Comparison of ENCODE assay signal across 9 cellular contexts in the genomic region with DNA sequence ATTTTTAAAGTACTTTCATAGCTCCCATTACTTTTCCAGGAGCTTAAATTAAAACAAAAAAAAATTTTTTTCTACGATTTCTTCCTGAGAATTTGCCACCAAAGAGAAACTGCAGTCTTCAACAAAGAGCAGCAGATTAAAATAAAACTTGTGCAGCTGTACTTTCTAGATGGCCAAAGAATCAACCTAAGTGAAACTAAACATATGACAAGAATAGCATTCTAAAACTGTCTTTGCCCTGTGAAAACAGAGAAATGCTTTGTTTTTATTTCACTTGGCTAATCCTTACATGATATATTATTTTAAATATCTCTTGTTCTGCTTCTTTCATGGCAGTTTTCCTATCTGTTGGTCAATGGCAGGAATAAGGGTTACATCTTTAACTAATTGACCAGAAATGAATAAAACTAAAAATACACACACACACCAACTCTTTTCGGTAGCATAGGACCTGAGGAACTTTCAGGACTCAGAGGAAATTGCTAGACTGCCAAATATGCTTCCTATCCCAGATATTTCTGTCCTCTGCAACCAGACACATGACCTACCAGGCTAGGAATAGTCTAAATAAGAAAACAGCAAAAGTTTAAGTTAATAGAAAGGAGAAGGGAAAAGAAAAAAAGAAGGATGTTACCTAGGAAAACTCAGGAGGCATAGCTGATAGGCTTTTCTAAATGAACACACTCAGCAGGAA.
DNase-seq lines count a peak whose midpoint lies in the region; ATAC-seq and TF ChIP-seq lines count a peak whose summit lies in the region.
"Had no signal": no experiment of that assay in that cellular context is flagged by ENCODE, and none has a peak within 500 bp of the region (broad histone marks: within the 10 kb centered on the region; RNA-seq: fewer than 3 reads in every experiment).

No MANE protein-coding gene starts in this region.

- H2BK120ac ChIP-seq in mesendoderm (ENCODE audit: low read depth, low read length), result no peak overlapping the region

- no peak overlapping the region for H3K18ac ChIP-seq in mesendoderm (ENCODE audit: low read length)

- H2AK5ac ChIP-seq in mesendoderm (ENCODE audit: low read length), result no peak overlapping the region

- peak; percentile 52 for ATAC-seq in GM21528 (IDR thresholded peaks at IDR 0.05; ENCODE audit: low FRiP score, unreplicated experiment)
- ATAC-seq in left ventricle myocardium superior, result peak; percentile 79
- ATAC-seq in activated CD8-positive, alpha-beta T cell treated with anti-CD3 and anti-CD28 coated beads for 36 hours, result no peak

- H3K9me3 ChIP-seq in BLaER1 treated with 17β-estradiol and CSF1 and Interleukin-3, amounts not matched to agents 10 nM and 100 nM (replicated peaks in 1 of 11), result peaks cover 0 to 23% (median 14%) of the 10 kb centered on the region in 11 experiments; a peak in 16 of 22 replicates
- H3K9me3 ChIP-seq in OCI-LY1 (ENCODE audit: low read length), result peaks cover 3% of the 10 kb centered on the region; the same call in 1 of the 2 replicates

- H3K79me1 ChIP-seq in mesendoderm (ENCODE audit: low read length), result no peaks in the 10 kb centered on the region

- H2AFZ ChIP-seq in OCI-LY1 (ENCODE audit: low read length), result no peak overlapping the region

- no peaks in the 10 kb centered on the region for H3K79me2 ChIP-seq in OCI-LY1 (ENCODE audit: insufficient read depth, low read length)
- H3K79me2 ChIP-seq in mesendoderm (ENCODE audit: control insufficient read depth, insufficient read depth, low read length), result no peaks in the 10 kb centered on the region

- no peak overlapping the region for H3K23ac ChIP-seq in mesendoderm (ENCODE audit: low read length)

- H3K4me3 Mint-ChIP-seq in activated CD8-positive, alpha-beta T cell treated with anti-CD3 and anti-CD28 coated beads for 36 hours, result no peak overlapping the region
- H3K4me3 Mint-ChIP-seq: CD4-positive, CD25-positive, alpha-beta regulatory T cell had no signal

- H3K36me3 ChIP-seq in BLaER1 treated with 17β-estradiol and CSF1 and Interleukin-3, amounts not matched to agents 10 nM and 100 nM, result peaks cover 0 to 16% (median 0%) of the 10 kb centered on the region in 11 experiments; a peak in 5 of 22 replicates
- H3K36me3 ChIP-seq in OCI-LY1 (ENCODE audit: insufficient read depth, low read length) (peaks cover 6% of the 10 kb centered on the region; the same call in 1 of the 2 replicates), mesendoderm (ENCODE audit: control insufficient read depth, insufficient read depth, low read length) (no peaks in the 10 kb centered on the region)

- intact Hi-C loops in left ventricle myocardium superior (cut with micrococcal nuclease), result no loop called here
- intact Hi-C loops in activated CD8-positive, alpha-beta T cell treated with anti-CD3 and anti-CD28 coated beads for 36 hours (cut with micrococcal nuclease), result no loop called here

- H2BK15ac ChIP-seq in mesendoderm (replicated peaks; ENCODE audit: low read depth), result no peak overlapping the region

- H3K27me3 Mint-ChIP-seq in activated CD8-positive, alpha-beta T cell treated with anti-CD3 and anti-CD28 coated beads for 36 hours, result no peaks in the 10 kb centered on the region
- H3K27me3 Mint-ChIP-seq: CD4-positive, CD25-positive, alpha-beta regulatory T cell had no signal

- DNase-seq in left ventricle myocardium superior (no peak), mesendoderm (no peak), T-helper 1 cell (no peak), NCI-H2227 treated with DMSO at 0.1 percent for 48 hours (lab: John Stamatoyannopoulos, UW) (no peak)
- DNase-seq in activated CD8-positive, alpha-beta T cell treated with anti-CD3 and anti-CD28 coated beads for 36 hours, result no peak
- DNase-seq: CD4-positive, CD25-positive, alpha-beta regulatory T cell had no signal

- no peak overlapping the region for H3K4ac ChIP-seq in mesendoderm (ENCODE audit: low read depth, low read length)

- POLR2A ChIA-PET in activated CD8-positive, alpha-beta T cell treated with anti-CD3 and anti-CD28 coated beads for 36 hours (lab: Charles Lee), result interaction anchor here (1.2 to 1.3 kb wide), 2 partner anchors 12 to 46 kb away, joined by 3 to 4 read pairs; no protein-coding TSS in a partner anchor

- no peaks in the 10 kb centered on the region for H3K27me3 ChIP-seq in BLaER1 treated with 17β-estradiol and CSF1 and Interleukin-3, amounts not matched to agents 10 nM and 100 nM
- H3K27me3 ChIP-seq in OCI-LY1 (ENCODE audit: insufficient read depth, low read length) (no peaks in the 10 kb centered on the region), mesendoderm (ENCODE audit: insufficient read depth, low read length, poor library complexity) (no peaks in the 10 kb centered on the region)

- no peak overlapping the region for H4K5ac ChIP-seq in mesendoderm (ENCODE audit: low read length)

- H3K9ac ChIP-seq in BLaER1 treated with 17β-estradiol and CSF1 and Interleukin-3, amounts not matched to agents 10 nM and 100 nM, result peak overlapping the region; percentile 47 to 76 (median 60)
- H3K9ac ChIP-seq in OCI-LY1 (ENCODE audit: low read length) (no peak overlapping the region), mesendoderm (ENCODE audit: low read length) (no peak overlapping the region)

- H3K9me3 Mint-ChIP-seq in activated CD8-positive, alpha-beta T cell treated with anti-CD3 and anti-CD28 coated beads for 36 hours, result peaks cover 8% of the 10 kb centered on the region

- peak overlapping the region; percentile 18 to 84 (median 75); a peak in 21 of 22 replicates for H3K27ac ChIP-seq in BLaER1 treated with 17β-estradiol and CSF1 and Interleukin-3, amounts not matched to agents 10 nM and 100 nM
- H3K27ac ChIP-seq in OCI-LY1 (ENCODE audit: low read depth, low read length, poor library complexity, severe bottlenecking) (peak overlapping the region; percentile 57), mesendoderm (ENCODE audit: low read depth, low read length) (no peak overlapping the region)

- H3K4me3 ChIP-seq in BLaER1 treated with 17β-estradiol and CSF1 and Interleukin-3, amounts not matched to agents 10 nM and 100 nM, result peak overlapping the region in 7 of 10 experiments; percentile 11 to 48 (median 16); a peak in 8 of 20 replicates
- H3K4me3 ChIP-seq in OCI-LY1 (ENCODE audit: low read depth, low read length, poor library complexity, severe bottlenecking) (no peak overlapping the region), mesendoderm (ENCODE audit: low read length) (no peak overlapping the region)

- TF ChIP-seq CTCF in OCI-LY1 (IDR thresholded peaks at IDR 0.05; ENCODE audit: low read length), result no peak
- no peak for TF ChIP-seq CTCF in activated CD8-positive, alpha-beta T cell treated with anti-CD3 and anti-CD28 coated beads for 36 hours (IDR thresholded peaks at IDR 0.05)

- H3K56ac ChIP-seq in mesendoderm (ENCODE audit: low read length), result no peak overlapping the region

- no peak overlapping the region for H4K8ac ChIP-seq in mesendoderm (ENCODE audit: low read depth, low read length)

- H2BK5ac ChIP-seq in mesendoderm (ENCODE audit: low read length), result no peak overlapping the region

- no peaks in the 10 kb centered on the region for H3K9me2 ChIP-seq in OCI-LY1 (ENCODE audit: low read depth, low read length)

- peaks cover 18% of the 10 kb centered on the region for H3K36me3 Mint-ChIP-seq in activated CD8-positive, alpha-beta T cell treated with anti-CD3 and anti-CD28 coated beads for 36 hours (ENCODE audit: low read depth)

- H3K4me1 ChIP-seq in BLaER1 treated with 17β-estradiol and CSF1 and Interleukin-3, amounts not matched to agents 10 nM and 100 nM, result peaks cover 54 to 79% (median 62%) of the 10 kb centered on the region in 10 experiments
- peaks cover 42% of the 10 kb centered on the region for H3K4me1 ChIP-seq in OCI-LY1 (ENCODE audit: insufficient read depth, low read length, severe bottlenecking)
- H3K4me1 ChIP-seq in mesendoderm (ENCODE audit: control insufficient read depth, low read depth, low read length), result peaks cover 2% of the 10 kb centered on the region

- peaks cover 25% of the 10 kb centered on the region for H3K4me1 Mint-ChIP-seq in activated CD8-positive, alpha-beta T cell treated with anti-CD3 and anti-CD28 coated beads for 36 hours (ENCODE audit: low read depth)

- CTCF ChIA-PET in activated CD8-positive, alpha-beta T cell treated with anti-CD3 and anti-CD28 coated beads for 36 hours (lab: Charles Lee), result interaction anchor here (1.1 to 4.6 kb wide), 2 partner anchors 73 to 74 kb away, joined by 6 to 31 read pairs; partner anchors contain the start of gene MAP3K5

- H3K27ac Mint-ChIP-seq in activated CD8-positive, alpha-beta T cell treated with anti-CD3 and anti-CD28 coated beads for 36 hours, result no peak overlapping the region

- H4K20me1 ChIP-seq in BLaER1 treated with 17β-estradiol and CSF1 and Interleukin-3, amounts not matched to agents 10 nM and 100 nM, result peaks cover 0 to 14% (median 0%) of the 10 kb centered on the region in 11 experiments; a peak in 1 of 22 replicates
- no peaks in the 10 kb centered on the region for H4K20me1 ChIP-seq in OCI-LY1 (ENCODE audit: insufficient read depth, low read length)

- no peaks in the 10 kb centered on the region for H3F3A ChIP-seq in OCI-LY1 (ENCODE audit: insufficient read depth, low read length)

- WGBS in mesendoderm (ENCODE audit: extremely low coverage, insufficient coverage, low lambda C conversion rate), result no CpG with 5 or more reads among the region's 2 CpGs

- peak overlapping the region; percentile 77 to 94 (median 88) for H3K4me2 ChIP-seq in BLaER1 treated with 17β-estradiol and CSF1 and Interleukin-3, amounts not matched to agents 10 nM and 100 nM
- peak overlapping the region; percentile 7; the same call in 1 of the 2 replicates for H3K4me2 ChIP-seq in OCI-LY1 (ENCODE audit: low read length)
- H3K4me2 ChIP-seq in mesendoderm (ENCODE audit: low read length), result no peak overlapping the region

Comparison
In these comparisons a context has a peak if more than half of its experiments do, and no peak if none do; other contexts are left out.
1. H3K4me3 ChIP-seq: peak in BLaER1 treated with 17β-estradiol and CSF1 and Interleukin-3, amounts not matched to agents 10 nM and 100 nM (7 of 10); none in OCI-LY1 (single experiment) and mesendoderm (single experiment).
2. H3K9ac ChIP-seq: peak in BLaER1 treated with 17β-estradiol and CSF1 and Interleukin-3, amounts not matched to agents 10 nM and 100 nM (11 of 11); none in OCI-LY1 (single experiment) and mesendoderm (single experiment).